ENCODE assay signal across 1 cellular context in genomic region chr11:117199916-117200812, GRCh38.
TF ChIP-seq lines count a peak whose summit lies in the region.

No MANE protein-coding gene starts in this region.

TF ChIP-seq in GM12891, 5 proteins besides CTCF, POLR2A, EP300 and RAD21 (continued from another document):
- TF ChIP-seq TAF1 (IDR thresholded peaks at IDR 0.05; ENCODE audit: low read depth, low read length), result no peak
- no peak for TF ChIP-seq POU2F2 (IDR thresholded peaks at IDR 0.05; ENCODE audit: low read depth, low read length)
TF ChIP-seq in GM12891: peak in this region for 0.
